19 cellular contexts compared by ENCODE assay signal in genomic region chr12:26869908-26870459, GRCh38. TPM values are rescaled to one million over a fixed set of nuclear protein-coding genes. Genes with fewer than 3 reads are reported as not detected.
A peak's percentile ranks its signal among the peaks of the same experiment; 100 is the strongest.
DNase-seq lines count a peak whose midpoint lies in the region; ATAC-seq and TF ChIP-seq lines count a peak whose summit lies in the region.
"Had no signal": no experiment of that assay in that cellular context is flagged by ENCODE, and none has a peak within 500 bp of the region (broad histone marks: within the 10 kb centered on the region; RNA-seq: fewer than 3 reads in every experiment).

No MANE protein-coding gene starts in this region.

- H3K9me3 Mint-ChIP-seq in glutamatergic neuron (ENCODE audit: unreplicated experiment) = no peaks in the 10 kb centered on the region
- H3K9me3 Mint-ChIP-seq: activated CD4-positive, alpha-beta T cell treated with anti-CD3 and anti-CD28 coated beads, Interleukin-2, amount 10 ng/mL, durations not matched to agents 24 days and 14 days; activated naive CD8-positive, alpha-beta T cell treated with anti-CD3 and anti-CD28 coated beads, Interleukin-2, amount 50 U/mL, for 24 hours; activated T-cell treated with anti-CD3 and anti-CD28 coated beads, Interleukin-2, amount 50 U/mL, for 24 hours had no signal

- H3K9me3 ChIP-seq in HEK293 (ENCODE audit: control insufficient read depth, insufficient read depth, low read depth, low read length) (no peaks in the 10 kb centered on the region), lower lobe of right lung (no peaks in the 10 kb centered on the region)
- H3K9me3 ChIP-seq: BE2C, heart left ventricle, tibial artery had no signal

- no peaks in the 10 kb centered on the region for H3K27me3 ChIP-seq in lower lobe of right lung (ENCODE audit: low read depth)
- H3K27me3 ChIP-seq: BE2C, heart left ventricle, tibial artery had no signal

- H3K4me3 ChIP-seq in HEK293 (ENCODE audit: low read depth, low read length) (no peak overlapping the region), lower lobe of right lung (no peak overlapping the region)
- H3K4me3 ChIP-seq: heart left ventricle, tibial artery had no signal

- DNase-seq in DMS 273 (lab: John Stamatoyannopoulos, UW; ENCODE audit: unreplicated experiment) (peak; percentile 58), UCSD-AML1 (lab: John Stamatoyannopoulos, UW; ENCODE audit: unreplicated experiment) (peak; percentile 15), lower lobe of right lung (no peak), NCI-H82 (lab: John Stamatoyannopoulos, UW) (no peak), glutamatergic neuron (no peak), NCI-H345 treated with DMSO at 0.1 percent for 48 hours (lab: John Stamatoyannopoulos, UW; ENCODE audit: unreplicated experiment) (no peak)
- DNase-seq: activated CD4-positive, alpha-beta T cell treated with anti-CD3 and anti-CD28 coated beads, Interleukin-2, amount 10 ng/mL, durations not matched to agents 24 days and 14 days; activated naive CD8-positive, alpha-beta T cell treated with anti-CD3 and anti-CD28 coated beads, Interleukin-2, amount 50 U/mL, for 24 hours; activated T-cell treated with anti-CD3 and anti-CD28 coated beads, Interleukin-2, amount 50 U/mL, for 24 hours; cerebellar nuclear complex; NCI-H446 treated with DMSO at 0.1 percent for 48 hours; retina; stimulated activated CD4-positive, alpha-beta T cell treated with anti-CD3 and anti-CD28 coated beads, Interleukin-1b, Interleukin-23, amount 100 ng/mL, for 48 hours; T-helper 9 cell; tibial artery had no signal

- intact Hi-C loops in lower lobe of right lung (cut with DNase I) = no loop called here

- H3K27ac ChIP-seq in HEK293 (ENCODE audit: extremely low read depth, low read depth, low read length) (peak overlapping the region; percentile 34; the same call in 1 of the 2 replicates), lower lobe of right lung (no peak overlapping the region)
- H3K27ac ChIP-seq: tibial artery had no signal

- no peak for TF ChIP-seq CTCF in HEK293 (tag by site-specific recombination; IDR thresholded peaks at IDR 0.05)
- TF ChIP-seq CTCF in lower lobe of right lung (IDR thresholded peaks at IDR 0.05) = no peak
- no peak for TF ChIP-seq CTCF in glutamatergic neuron (IDR thresholded peaks at IDR 0.05; ENCODE audit: partially characterized antibody, unreplicated experiment)

- CTCF ChIA-PET in HEK293 (lab: Yijun Ruan, JAX) = interaction anchor here (1.2 to 5.5 kb wide), 2 partner anchors 15 to 42 kb away, joined by 3 to 33 read pairs; no protein-coding TSS in a partner anchor

- ATAC-seq in lower lobe of right lung = peak; percentile 16 to 31
- ATAC-seq in GM19035 (IDR thresholded peaks at IDR 0.05; ENCODE audit: unreplicated experiment) = no peak
- ATAC-seq: activated naive CD8-positive, alpha-beta T cell treated with anti-CD3 and anti-CD28 coated beads, Interleukin-2, amount 50 U/mL, for 24 hours had no signal

- H3K36me3 ChIP-seq in HEK293 (ENCODE audit: control insufficient read depth in 2 of 2, insufficient read depth in 1 of 2, low read length in 2 of 2) = no peaks in the 10 kb centered on the region
- no peaks in the 10 kb centered on the region for H3K36me3 ChIP-seq in lower lobe of right lung
- H3K36me3 ChIP-seq: BE2C, heart left ventricle, tibial artery had no signal

- peaks cover 8% of the 10 kb centered on the region for H3K4me1 Mint-ChIP-seq in glutamatergic neuron (ENCODE audit: low read depth, unreplicated experiment)

- no peaks in the 10 kb centered on the region for H3K27me3 Mint-ChIP-seq in glutamatergic neuron (ENCODE audit: unreplicated experiment)

- H3K4me1 ChIP-seq in HEK293 (ENCODE audit: control insufficient read depth, insufficient read depth, low read length) = peaks cover 13% of the 10 kb centered on the region
- H3K4me1 ChIP-seq in lower lobe of right lung = peaks cover 18% of the 10 kb centered on the region
- H3K4me1 ChIP-seq: tibial artery had no signal

- no peaks in the 10 kb centered on the region for H3K36me3 Mint-ChIP-seq in glutamatergic neuron (ENCODE audit: unreplicated experiment)

- H3K27ac Mint-ChIP-seq in glutamatergic neuron (ENCODE audit: unreplicated experiment) = no peak overlapping the region
- H3K27ac Mint-ChIP-seq: activated CD4-positive, alpha-beta T cell treated with anti-CD3 and anti-CD28 coated beads, Interleukin-2, amount 10 ng/mL, durations not matched to agents 24 days and 14 days; activated naive CD8-positive, alpha-beta T cell treated with anti-CD3 and anti-CD28 coated beads, Interleukin-2, amount 50 U/mL, for 24 hours; activated T-cell treated with anti-CD3 and anti-CD28 coated beads, Interleukin-2, amount 50 U/mL, for 24 hours had no signal

- POLR2A ChIA-PET in HEK293 (lab: Yijun Ruan, JAX) = interaction anchor here (0.9 kb wide), 1 partner anchor 38 kb away, joined by 3 read pairs; no protein-coding TSS in a partner anchor

- no peak overlapping the region for H3K4me3 Mint-ChIP-seq in glutamatergic neuron (ENCODE audit: unreplicated experiment)
- H3K4me3 Mint-ChIP-seq: activated CD4-positive, alpha-beta T cell treated with anti-CD3 and anti-CD28 coated beads, Interleukin-2, amount 10 ng/mL, durations not matched to agents 24 days and 14 days; activated naive CD8-positive, alpha-beta T cell treated with anti-CD3 and anti-CD28 coated beads, Interleukin-2, amount 50 U/mL, for 24 hours; activated T-cell treated with anti-CD3 and anti-CD28 coated beads, Interleukin-2, amount 50 U/mL, for 24 hours had no signal

TF ChIP-seq in HEK293, 187 proteins besides CTCF, POLR2A, EP300 and RAD21:
- TF ChIP-seq, protein P1, sequence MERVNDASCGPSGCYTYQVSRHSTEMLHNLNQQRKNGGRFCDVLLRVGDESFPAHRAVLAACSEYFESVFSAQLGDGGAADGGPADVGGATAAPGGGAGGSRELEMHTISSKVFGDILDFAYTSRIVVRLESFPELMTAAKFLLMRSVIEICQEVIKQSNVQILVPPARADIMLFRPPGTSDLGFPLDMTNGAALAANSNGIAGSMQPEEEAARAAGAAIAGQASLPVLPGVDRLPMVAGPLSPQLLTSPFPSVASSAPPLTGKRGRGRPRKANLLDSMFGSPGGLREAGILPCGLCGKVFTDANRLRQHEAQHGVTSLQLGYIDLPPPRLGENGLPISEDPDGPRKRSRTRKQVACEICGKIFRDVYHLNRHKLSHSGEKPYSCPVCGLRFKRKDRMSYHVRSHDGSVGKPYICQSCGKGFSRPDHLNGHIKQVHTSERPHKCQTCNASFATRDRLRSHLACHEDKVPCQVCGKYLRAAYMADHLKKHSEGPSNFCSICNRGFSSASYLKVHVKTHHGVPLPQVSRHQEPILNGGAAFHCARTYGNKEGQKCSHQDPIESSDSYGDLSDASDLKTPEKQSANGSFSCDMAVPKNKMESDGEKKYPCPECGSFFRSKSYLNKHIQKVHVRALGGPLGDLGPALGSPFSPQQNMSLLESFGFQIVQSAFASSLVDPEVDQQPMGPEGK (tag by site-specific recombination; IDR thresholded peaks at IDR 0.05) = no peak
- TF ChIP-seq ZNF560 (tag by site-specific recombination; IDR thresholded peaks at IDR 0.05; ENCODE audit: borderline replicate concordance) (no peak), ZNF202 (tag by site-specific recombination; IDR thresholded peaks at IDR 0.05; ENCODE audit: borderline replicate concordance) (no peak), GLIS1 (tag by site-specific recombination; IDR thresholded peaks at IDR 0.05) (no peak), KLF8 (tag by site-specific recombination; IDR thresholded peaks at IDR 0.05) (no peak), ZSCAN23 (tag by site-specific recombination; IDR thresholded peaks at IDR 0.05) (no peak), ZNF521 (tag by site-specific recombination; IDR thresholded peaks at IDR 0.05) (no peak), ZNF600 (tag by site-specific recombination; IDR thresholded peaks at IDR 0.05) (no peak), ZBTB21 (tag by site-specific recombination; IDR thresholded peaks at IDR 0.05) (no peak), ZNF2 (tag by site-specific recombination; IDR thresholded peaks at IDR 0.05) (no peak), ZNF530 (tag by site-specific recombination; IDR thresholded peaks at IDR 0.05; ENCODE audit: low read depth) (no peak), ZNF548 (tag by site-specific recombination; IDR thresholded peaks at IDR 0.05) (no peak), ZNF174 (tag by site-specific recombination; IDR thresholded peaks at IDR 0.05) (no peak)
- TF ChIP-seq, protein P2, sequence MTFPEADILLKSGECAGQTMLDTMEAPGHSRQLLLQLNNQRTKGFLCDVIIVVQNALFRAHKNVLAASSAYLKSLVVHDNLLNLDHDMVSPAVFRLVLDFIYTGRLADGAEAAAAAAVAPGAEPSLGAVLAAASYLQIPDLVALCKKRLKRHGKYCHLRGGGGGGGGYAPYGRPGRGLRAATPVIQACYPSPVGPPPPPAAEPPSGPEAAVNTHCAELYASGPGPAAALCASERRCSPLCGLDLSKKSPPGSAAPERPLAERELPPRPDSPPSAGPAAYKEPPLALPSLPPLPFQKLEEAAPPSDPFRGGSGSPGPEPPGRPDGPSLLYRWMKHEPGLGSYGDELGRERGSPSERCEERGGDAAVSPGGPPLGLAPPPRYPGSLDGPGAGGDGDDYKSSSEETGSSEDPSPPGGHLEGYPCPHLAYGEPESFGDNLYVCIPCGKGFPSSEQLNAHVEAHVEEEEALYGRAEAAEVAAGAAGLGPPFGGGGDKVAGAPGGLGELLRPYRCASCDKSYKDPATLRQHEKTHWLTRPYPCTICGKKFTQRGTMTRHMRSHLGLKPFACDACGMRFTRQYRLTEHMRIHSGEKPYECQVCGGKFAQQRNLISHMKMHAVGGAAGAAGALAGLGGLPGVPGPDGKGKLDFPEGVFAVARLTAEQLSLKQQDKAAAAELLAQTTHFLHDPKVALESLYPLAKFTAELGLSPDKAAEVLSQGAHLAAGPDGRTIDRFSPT (tag by site-specific recombination; IDR thresholded peaks at IDR 0.05) = no peak
TF ChIP-seq in HEK293: peak in this region for 0.

RNA-seq across cellular contexts. Expression of gene ITPR2, which starts 37.0 kb away (rescaled TPM):
- 64.0 TPM for total RNA-seq in lower lobe of right lung
- 77.9 TPM for total RNA-seq in glutamatergic neuron (ENCODE audit: unreplicated experiment)

Comparison
In these comparisons a context has a peak if more than half of its experiments do, and no peak if none do; other contexts are left out.
1. DNase-seq: peak in DMS 273 (single experiment) and UCSD-AML1 (single experiment); none in lower lobe of right lung (single experiment), NCI-H82 (single experiment), glutamatergic neuron (single experiment) and NCI-H345 treated with DMSO at 0.1 percent for 48 hours (single experiment).